In the genomic region with DNA sequence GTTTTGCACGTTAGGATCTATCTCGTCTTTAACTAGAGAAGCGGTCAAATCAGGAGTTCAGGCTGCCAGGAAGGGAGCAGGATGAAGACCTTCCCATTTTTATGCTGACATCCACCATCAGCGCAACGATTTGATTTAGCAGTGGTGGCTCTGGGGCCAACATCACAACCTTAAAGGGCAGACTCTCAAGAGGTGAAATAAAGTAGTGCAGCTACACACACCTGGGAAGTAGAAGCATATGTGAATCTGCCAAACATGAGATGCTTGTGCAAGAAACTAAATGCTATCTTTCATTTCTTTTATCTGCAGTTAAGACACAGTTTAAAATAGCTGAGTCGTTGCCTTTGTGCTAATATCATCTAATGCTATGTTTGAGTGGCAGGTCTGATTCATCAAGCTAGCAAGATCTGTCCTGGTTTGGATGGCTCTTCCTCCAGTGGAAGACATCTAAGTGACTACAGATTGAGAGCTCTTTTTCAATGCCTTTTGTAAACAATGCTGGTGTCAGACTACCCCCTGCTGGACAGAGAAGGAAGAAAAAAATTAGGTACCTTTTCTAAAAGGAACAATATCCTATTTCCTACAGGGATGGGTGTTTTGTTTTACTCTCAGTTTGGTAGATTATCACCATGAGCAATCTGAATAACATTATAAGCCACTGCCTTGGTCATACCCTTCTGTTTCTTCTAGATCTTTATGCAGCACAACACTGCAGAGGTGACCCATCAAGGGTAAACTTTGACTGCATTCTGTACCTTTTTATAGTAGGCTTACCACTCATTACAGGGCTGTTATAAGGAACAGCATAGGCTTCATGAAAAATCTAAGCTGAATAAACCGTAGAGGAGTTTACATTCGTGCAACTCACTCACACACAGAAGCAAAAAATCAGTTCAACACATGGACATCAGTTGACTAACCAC, we compare ENCODE assay signal across 8 cellular contexts.
DNase-seq lines count a peak whose midpoint lies in the region; ATAC-seq and TF ChIP-seq lines count a peak whose summit lies in the region.

No MANE protein-coding gene starts in this region.

- H3K27ac ChIP-seq in GM23248 (no peak overlapping the region), MM.1S (ENCODE audit: low read length) (no peak overlapping the region), RWPE1 (no peak overlapping the region), dorsolateral prefrontal cortex (no peak overlapping the region)

- DNase-seq in activated gamma-delta T cell treated with Interleukin-2 at 50 U/mL for 16 hours (peak; percentile 7), activated gamma-delta T cell (lab: John Stamatoyannopoulos, UW) (no peak), GM23248 (peak; percentile 62), MM.1S (peak; percentile 54), RWPE1 (ENCODE audit: low spot score) (peak; percentile 26), dorsolateral prefrontal cortex (peak in 1 of 10 donors; percentile 9), mesothelial cell of epicardium (ENCODE audit: low spot score in 2 of 2, unreplicated experiment in 2 of 2) (peak in 1 of 2 experiments; percentile 41)

- H3K9me3 Mint-ChIP-seq in mesothelial cell of epicardium: no peaks in the 10 kb centered on the region

- H3K9me2 ChIP-seq in GM23248 (ENCODE audit: insufficient read depth) (no peaks in the 10 kb centered on the region), MM.1S (replicated peaks; ENCODE audit: insufficient read depth, low read length) (no peaks in the 10 kb centered on the region)

- H3K27me3 ChIP-seq in GM23248 (replicated peaks; ENCODE audit: insufficient read depth) (peaks cover 8% of the 10 kb centered on the region; the same call in 1 of the 2 replicates), MM.1S (replicated peaks; ENCODE audit: insufficient read depth, low read length) (no peaks in the 10 kb centered on the region), dorsolateral prefrontal cortex (peaks cover 0 to 4% (median 0%) of the 10 kb centered on the region in 45 donors)

- intact Hi-C loops in dorsolateral prefrontal cortex (cut with DNase I): loop anchor here (1.0 to 10.0 kb wide), 3 partner anchors 271 to 1935 kb away; no protein-coding TSS in a partner anchor

- ATAC-seq in HG03095 (IDR thresholded peaks at IDR 0.05; ENCODE audit: unreplicated experiment): no peak

- no peak overlapping the region for H3K9ac ChIP-seq in GM23248
- H3K9ac ChIP-seq in MM.1S (ENCODE audit: low read length): no peak overlapping the region

- no peak overlapping the region for H3K4me2 ChIP-seq in GM23248 (ENCODE audit: unreplicated experiment)
- no peak overlapping the region for H3K4me2 ChIP-seq in MM.1S (ENCODE audit: low read depth, low read length)

- no peaks in the 10 kb centered on the region for H3K9me3 ChIP-seq in GM23248 (ENCODE audit: low read depth)
- no peaks in the 10 kb centered on the region for H3K9me3 ChIP-seq in MM.1S (replicated peaks; ENCODE audit: insufficient read depth, low read length)

- TF ChIP-seq CTCF in MM.1S (IDR thresholded peaks at IDR 0.05; ENCODE audit: low read length): peak; percentile 68
- TF ChIP-seq CTCF in RWPE1 (conservative IDR thresholded peaks at IDR 0.05; ENCODE audit: low read depth): peak; percentile 46
- peak; percentile 60 to 96 (median 79) for TF ChIP-seq CTCF in dorsolateral prefrontal cortex (IDR thresholded peaks at IDR 0.05 in 54 of 56, conservative IDR thresholded peaks at IDR 0.05 in 2 of 56; ENCODE audit: low read depth in 1 of 56, partially characterized antibody in 56 of 56)
- peak; percentile 84 for TF ChIP-seq CTCF in mesothelial cell of epicardium (IDR thresholded peaks at IDR 0.05; ENCODE audit: unreplicated experiment)

- H3K27me3 Mint-ChIP-seq in mesothelial cell of epicardium (ENCODE audit: low read depth): peaks cover 36% of the 10 kb centered on the region

- H3F3A ChIP-seq in GM23248 (ENCODE audit: insufficient read depth): no peaks in the 10 kb centered on the region
- no peaks in the 10 kb centered on the region for H3F3A ChIP-seq in MM.1S (ENCODE audit: insufficient read depth, low read length)

- no peaks in the 10 kb centered on the region for H3K36me3 Mint-ChIP-seq in mesothelial cell of epicardium

- no peaks in the 10 kb centered on the region for H4K20me1 ChIP-seq in GM23248 (ENCODE audit: insufficient read depth)
- H4K20me1 ChIP-seq in MM.1S (ENCODE audit: insufficient read depth, low read length): no peaks in the 10 kb centered on the region

- in situ Hi-C loops in GM23248 (cut with MboI): no loop called here

- POLR2A ChIA-PET in RWPE1 (lab: Yijun Ruan, JAX; ENCODE audit: low non-redundant PET): no interaction called here

- H3K27ac Mint-ChIP-seq in mesothelial cell of epicardium: no peak overlapping the region

- CTCF ChIA-PET in RWPE1 (lab: Yijun Ruan, JAX): interaction anchor here (0.6 to 1.4 kb wide), 14 partner anchors 8 to 1508 kb away, joined by 3 to 8 read pairs (median 4); no protein-coding TSS in a partner anchor

- H2AFZ ChIP-seq in GM23248 (no peak overlapping the region), MM.1S (ENCODE audit: low read length) (no peak overlapping the region)

- H3K36me3 ChIP-seq in GM23248 (ENCODE audit: low read depth) (no peaks in the 10 kb centered on the region), MM.1S (replicated peaks; ENCODE audit: insufficient read depth, low read length) (no peaks in the 10 kb centered on the region)

- H3K4me1 ChIP-seq in GM23248 (ENCODE audit: insufficient read depth) (no peaks in the 10 kb centered on the region), MM.1S (ENCODE audit: low read length) (no peaks in the 10 kb centered on the region)

- H3K4me1 Mint-ChIP-seq in mesothelial cell of epicardium: no peaks in the 10 kb centered on the region

- H3K4me3 Mint-ChIP-seq in mesothelial cell of epicardium: no peak overlapping the region

- H3K79me2 ChIP-seq in GM23248 (ENCODE audit: insufficient read depth) (no peaks in the 10 kb centered on the region), MM.1S (ENCODE audit: low read length) (no peaks in the 10 kb centered on the region)

- 25 to 27% methylated on average over 8 of the region's 8 CpGs for WGBS in GM23248 (ENCODE audit: low coverage in 1 of 2, low lambda C conversion rate in 2 of 2, missing lambda C conversion rate in 2 of 2), 2 experiments

- H3K4me3 ChIP-seq in GM23248 (no peak overlapping the region), MM.1S (ENCODE audit: low read length) (no peak overlapping the region), dorsolateral prefrontal cortex (no peak overlapping the region)
